In the genomic region with DNA sequence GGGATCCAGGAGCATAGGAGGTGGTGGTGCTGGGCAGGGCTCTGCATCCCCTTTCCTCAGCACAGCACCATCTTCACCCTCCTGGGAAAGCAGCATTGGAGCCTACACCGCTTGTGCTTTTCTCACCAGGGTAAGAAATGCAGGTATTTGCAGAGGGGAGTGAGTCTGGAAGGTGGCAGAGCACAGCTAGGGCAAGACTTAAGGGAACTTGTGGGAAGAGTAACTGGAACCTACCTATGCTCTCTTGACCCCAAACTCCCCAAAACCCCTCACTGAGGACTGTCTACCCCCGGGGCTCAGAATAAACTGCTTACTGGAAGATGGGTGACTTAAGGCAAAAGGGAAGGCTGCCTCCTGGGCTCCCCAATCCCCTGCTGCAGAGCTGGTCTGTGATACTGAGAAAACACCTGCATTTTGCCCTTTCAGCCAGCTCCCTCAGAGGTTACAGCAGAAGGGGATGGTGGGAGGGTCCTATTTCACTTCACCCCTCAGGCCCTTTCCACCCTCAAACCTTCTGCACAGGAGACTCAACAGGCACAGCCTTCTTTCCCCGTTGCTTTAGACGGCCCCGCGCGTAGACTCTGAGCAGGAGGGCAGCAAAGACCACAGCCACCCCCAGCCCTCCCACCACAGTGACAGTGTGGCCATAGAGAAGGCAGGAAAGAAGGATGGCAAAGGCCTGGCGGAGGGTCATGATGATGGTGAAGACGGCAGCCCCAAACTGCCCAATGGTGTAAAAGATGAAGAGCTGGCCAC, we compare ENCODE assay signal across 10 cellular contexts. TPM values are rescaled to one million over a fixed set of nuclear protein-coding genes. Genes with fewer than 3 reads are reported as not detected.
DNase-seq lines count a peak whose midpoint lies in the region; ATAC-seq and TF ChIP-seq lines count a peak whose summit lies in the region.
"Had no signal": no experiment of that assay in that cellular context is flagged by ENCODE, and none has a peak within 500 bp of the region (broad histone marks: within the 10 kb centered on the region; RNA-seq: fewer than 3 reads in every experiment).

No MANE protein-coding gene starts in this region.

- H3K9me3 ChIP-seq in RWPE2 (ENCODE audit: severe bottlenecking), result no peaks in the 10 kb centered on the region

- DNase-seq in activated CD8-positive, alpha-beta memory T cell treated with anti-CD3 and anti-CD28 coated beads, Interleukin-2, amount 10 ng/mL, durations not matched to agents 7 days and 5 days, result no peak
- DNase-seq in activated CD8-positive, alpha-beta memory T cell treated with anti-CD3 and anti-CD28 coated beads, Interleukin-2, amount 50 U/mL, for 4 hours, result no peak
- DNase-seq in RWPE2 (ENCODE audit: low spot score) (no peak), chondrocyte (ENCODE audit: low spot score) (peak; percentile 84), NCI-H345 treated with DMSO at 0.1 percent for 48 hours (lab: John Stamatoyannopoulos, UW; ENCODE audit: unreplicated experiment) (no peak), D341Med (ENCODE audit: low spot score) (no peak)
- DNase-seq in stimulated activated CD4-positive, alpha-beta T cell treated with anti-CD3 and anti-CD28 coated beads, Interleukin-4, amount 100 ng/mL, for 24 hours, result peak; percentile 36
- no peak for DNase-seq in stimulated activated naive CD4-positive, alpha-beta T cell treated with Interleukin-2 at 50 U/mL for 16 hours (lab: John Stamatoyannopoulos, UW)

- no peaks in the 10 kb centered on the region for H3K27me3 ChIP-seq in RWPE2 (ENCODE audit: insufficient read depth, poor library complexity, severe bottlenecking)

- peaks cover 81% of the 10 kb centered on the region for H3K4me1 Mint-ChIP-seq in activated CD8-positive, alpha-beta memory T cell treated with anti-CD3 and anti-CD28 coated beads, Interleukin-2, amount 10 ng/mL, durations not matched to agents 7 days and 5 days
- H3K4me1 Mint-ChIP-seq in chondrocyte (ENCODE audit: low read depth), result peaks cover 72% of the 10 kb centered on the region

- H3K4me1 ChIP-seq in RWPE2 (ENCODE audit: insufficient read depth, poor library complexity, severe bottlenecking), result peaks cover 7% of the 10 kb centered on the region

- H3K4me3 Mint-ChIP-seq in activated CD8-positive, alpha-beta memory T cell treated with anti-CD3 and anti-CD28 coated beads, Interleukin-2, amount 10 ng/mL, durations not matched to agents 7 days and 5 days, result no peak overlapping the region
- H3K4me3 Mint-ChIP-seq in chondrocyte (ENCODE audit: unreplicated experiment), result no peak overlapping the region

- no peak overlapping the region for H3K27ac ChIP-seq in RWPE2 (ENCODE audit: poor library complexity, severe bottlenecking)

- H3K27ac Mint-ChIP-seq in activated CD8-positive, alpha-beta memory T cell treated with anti-CD3 and anti-CD28 coated beads, Interleukin-2, amount 10 ng/mL, durations not matched to agents 7 days and 5 days, result peak overlapping the region; percentile 73
- H3K27ac Mint-ChIP-seq in chondrocyte (ENCODE audit: unreplicated experiment), result peak overlapping the region; percentile 91

- H3K4me3 ChIP-seq in RWPE2 (ENCODE audit: severe bottlenecking), result no peak overlapping the region
- H3K4me3 ChIP-seq: SK-N-MC had no signal

- no peaks in the 10 kb centered on the region for H3K9me3 Mint-ChIP-seq in activated CD8-positive, alpha-beta memory T cell treated with anti-CD3 and anti-CD28 coated beads, Interleukin-2, amount 10 ng/mL, durations not matched to agents 7 days and 5 days (ENCODE audit: low read depth)
- no peaks in the 10 kb centered on the region for H3K9me3 Mint-ChIP-seq in chondrocyte (ENCODE audit: low read depth)

- ATAC-seq in activated CD8-positive, alpha-beta memory T cell treated with anti-CD3 and anti-CD28 coated beads, Interleukin-2, amount 10 ng/mL, durations not matched to agents 7 days and 5 days, result no peak
- peak; percentile 5 for ATAC-seq in RWPE2 (ENCODE audit: low read depth)

- no peaks in the 10 kb centered on the region for H3K27me3 Mint-ChIP-seq in activated CD8-positive, alpha-beta memory T cell treated with anti-CD3 and anti-CD28 coated beads, Interleukin-2, amount 10 ng/mL, durations not matched to agents 7 days and 5 days
- no peaks in the 10 kb centered on the region for H3K27me3 Mint-ChIP-seq in chondrocyte (ENCODE audit: low read depth)

- peaks cover 58% of the 10 kb centered on the region for H3K36me3 Mint-ChIP-seq in activated CD8-positive, alpha-beta memory T cell treated with anti-CD3 and anti-CD28 coated beads, Interleukin-2, amount 10 ng/mL, durations not matched to agents 7 days and 5 days
- H3K36me3 Mint-ChIP-seq in chondrocyte (ENCODE audit: low read depth), result peaks cover 51% of the 10 kb centered on the region

- CTCF ChIA-PET in activated CD8-positive, alpha-beta memory T cell treated with anti-CD3 and anti-CD28 coated beads, Interleukin-2, amount 10 ng/mL, durations not matched to agents 7 days and 5 days (lab: Charles Lee), result interaction anchor here (0.5 to 5.5 kb wide), 10 partner anchors 8 to 215 kb away, joined by 3 to 39 read pairs (median 4); no protein-coding TSS in a partner anchor

- TF ChIP-seq CTCF in RWPE2 (IDR thresholded peaks at IDR 0.05; ENCODE audit: poor library complexity, severe bottlenecking), result no peak
- TF ChIP-seq CTCF in chondrocyte (IDR thresholded peaks at IDR 0.05), result no peak

- H3K36me3 ChIP-seq in RWPE2 (ENCODE audit: low read depth), result peaks cover 68% of the 10 kb centered on the region

RNA-seq across cellular contexts. Expression of gene SLC35B2, which starts 2.9 kb away (rescaled TPM):
- 10 to 100 TPM; 28.0 to 39.6 TPM for total RNA-seq in activated CD8-positive, alpha-beta memory T cell treated with anti-CD3 and anti-CD28 coated beads, Interleukin-2, amount 10 ng/mL, durations not matched to agents 7 days and 5 days
- total RNA-seq in chondrocyte, result 71.5 to 83.1 TPM (median 75.7 TPM) in 3 replicates

RNA-seq across cellular contexts. Expression of gene HSP90AB1, which starts 7.5 kb away (rescaled TPM):
- 1,000 to 10,000 TPM in 1 of 2 experiments, 100 to 1,000 TPM in 1; 734 to 1,112 TPM for total RNA-seq in activated CD8-positive, alpha-beta memory T cell treated with anti-CD3 and anti-CD28 coated beads, Interleukin-2, amount 10 ng/mL, durations not matched to agents 7 days and 5 days
- 508 to 805 TPM (median 512 TPM) in 3 replicates for total RNA-seq in chondrocyte

RNA-seq across cellular contexts. Expression of gene NFKBIE, which starts 11.0 kb away (rescaled TPM):
- 10 to 100 TPM; 24.5 to 37.7 TPM for total RNA-seq in activated CD8-positive, alpha-beta memory T cell treated with anti-CD3 and anti-CD28 coated beads, Interleukin-2, amount 10 ng/mL, durations not matched to agents 7 days and 5 days
- 3.0 to 7.0 TPM (median 6.2 TPM) in 3 replicates for total RNA-seq in chondrocyte

RNA-seq across cellular contexts. Expression of gene TMEM151B, which starts 15.9 kb away (rescaled TPM):
- under 1 TPM in 1 of 2 experiments, not detected in 1; 0.06 TPM for total RNA-seq in activated CD8-positive, alpha-beta memory T cell treated with anti-CD3 and anti-CD28 coated beads, Interleukin-2, amount 10 ng/mL, durations not matched to agents 7 days and 5 days
- 0.05 TPM in 1 of 3 replicates, not detected in the others for total RNA-seq in chondrocyte
- total RNA-seq: ureter had no signal

RNA-seq across cellular contexts. Expression of gene SLC29A1, which starts 31.0 kb away (rescaled TPM):
- 10 to 100 TPM; 39.8 to 49.9 TPM for total RNA-seq in activated CD8-positive, alpha-beta memory T cell treated with anti-CD3 and anti-CD28 coated beads, Interleukin-2, amount 10 ng/mL, durations not matched to agents 7 days and 5 days
- 161 to 231 TPM (median 221 TPM) in 3 replicates for total RNA-seq in chondrocyte

Comparison
In these comparisons a context has a peak if more than half of its experiments do, and no peak if none do; other contexts are left out.
1. DNase-seq: peak in chondrocyte (single experiment) and stimulated activated CD4-positive, alpha-beta T cell treated with anti-CD3 and anti-CD28 coated beads, Interleukin-4, amount 100 ng/mL, for 24 hours (single experiment); none in activated CD8-positive, alpha-beta memory T cell treated with anti-CD3 and anti-CD28 coated beads, Interleukin-2, amount 10 ng/mL, durations not matched to agents 7 days and 5 days (single experiment), activated CD8-positive, alpha-beta memory T cell treated with anti-CD3 and anti-CD28 coated beads, Interleukin-2, amount 50 U/mL, for 4 hours (single experiment), RWPE2 (single experiment), NCI-H345 treated with DMSO at 0.1 percent for 48 hours (single experiment), stimulated activated naive CD4-positive, alpha-beta T cell treated with Interleukin-2 at 50 U/mL for 16 hours (single experiment) and D341Med (single experiment).